9 cellular contexts compared by ENCODE assay signal in the genomic region with DNA sequence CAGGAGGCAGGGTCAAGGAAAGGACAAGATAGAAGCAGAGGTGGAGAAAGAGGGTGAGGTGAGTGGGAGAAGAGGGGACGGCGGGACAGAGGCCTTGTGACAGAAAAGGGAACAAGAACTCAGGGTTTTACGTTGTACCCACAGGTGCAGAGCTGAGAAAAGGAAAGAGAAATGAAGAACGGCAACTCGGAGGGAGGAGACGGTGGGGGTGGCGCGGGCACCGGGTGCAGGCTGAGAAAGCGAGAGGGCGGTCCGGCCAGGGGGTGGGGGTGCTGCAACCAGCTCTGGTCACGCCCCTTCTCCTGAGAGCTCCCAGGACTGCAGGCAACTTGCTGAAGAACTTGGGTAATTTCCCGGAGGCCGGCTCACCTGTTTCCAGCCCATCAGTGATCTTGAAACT.
DNase-seq lines count a peak whose midpoint lies in the region; ATAC-seq lines count a peak whose summit lies in the region.
"Had no signal": no experiment of that assay in that cellular context is flagged by ENCODE, and none has a peak within 500 bp of the region (broad histone marks: within the 10 kb centered on the region; RNA-seq: fewer than 3 reads in every experiment).

No MANE protein-coding gene starts in this region.

- peak overlapping the region in 3 of 11 experiments; percentile 12 to 40 (median 22); a peak in 4 of 22 replicates for H3K9ac ChIP-seq in BLaER1 treated with 17β-estradiol and CSF1 and Interleukin-3, amounts not matched to agents 10 nM and 100 nM

- peak overlapping the region; percentile 73 for H3K4me3 Mint-ChIP-seq in activated T-cell treated with anti-CD3 and anti-CD28 coated beads, Interleukin-2, amount 50 U/mL, for 4 hours
- H3K4me3 Mint-ChIP-seq: brain had no signal

- H3K9me3 Mint-ChIP-seq in activated T-cell treated with anti-CD3 and anti-CD28 coated beads, Interleukin-2, amount 50 U/mL, for 4 hours: no peaks in the 10 kb centered on the region

- peaks cover 62% of the 10 kb centered on the region for H3K4me1 Mint-ChIP-seq in activated T-cell treated with anti-CD3 and anti-CD28 coated beads, Interleukin-2, amount 50 U/mL, for 4 hours (ENCODE audit: low read depth)

- no peak overlapping the region for H3K27ac ChIP-seq in BLaER1 treated with 17β-estradiol and CSF1 and Interleukin-3, amounts not matched to agents 10 nM and 100 nM

- no peaks in the 10 kb centered on the region for H3K27me3 Mint-ChIP-seq in activated T-cell treated with anti-CD3 and anti-CD28 coated beads, Interleukin-2, amount 50 U/mL, for 4 hours (ENCODE audit: low read depth)

- peaks cover 0 to 11% (median 4%) of the 10 kb centered on the region in 11 experiments; a peak in 5 of 22 replicates for H3K36me3 ChIP-seq in BLaER1 treated with 17β-estradiol and CSF1 and Interleukin-3, amounts not matched to agents 10 nM and 100 nM

- H3K27me3 ChIP-seq in BLaER1 treated with 17β-estradiol and CSF1 and Interleukin-3, amounts not matched to agents 10 nM and 100 nM: peaks cover 0 to 32% (median 10%) of the 10 kb centered on the region in 11 experiments; a peak in 14 of 22 replicates

- H3K4me1 ChIP-seq in BLaER1 treated with 17β-estradiol and CSF1 and Interleukin-3, amounts not matched to agents 10 nM and 100 nM: peaks cover 31 to 46% (median 41%) of the 10 kb centered on the region in 10 experiments

- H3K4me3 ChIP-seq in BLaER1 treated with 17β-estradiol and CSF1 and Interleukin-3, amounts not matched to agents 10 nM and 100 nM: peak overlapping the region in 5 of 10 experiments; percentile 21 to 43 (median 28); a peak in 5 of 20 replicates

- DNase-seq in KG1 (lab: John Stamatoyannopoulos, UW) (peak; percentile 11), kidney glomerular epithelial cell (lab: John Stamatoyannopoulos, UW) (peak; percentile 1), COLO668 (lab: John Stamatoyannopoulos, UW; ENCODE audit: unreplicated experiment) (no peak), SK-N-DZ (ENCODE audit: low spot score) (no peak)
- DNase-seq in activated T-cell treated with anti-CD3 and anti-CD28 coated beads, Interleukin-2, amount 50 U/mL, for 4 hours: peak; percentile 78
- peak; percentile 75 to 85 for DNase-seq in stimulated activated CD8-positive, alpha-beta memory T cell treated with anti-CD3 and anti-CD28 coated beads, Interleukin-2, amount 100 ng/mL, for 48 hours (ENCODE audit: low read depth in 2 of 2)

- ATAC-seq in GM21390 (IDR thresholded peaks at IDR 0.05; ENCODE audit: unreplicated experiment): peak; percentile 86
- peak; percentile 90 to 91 for ATAC-seq in activated T-cell treated with anti-CD3 and anti-CD28 coated beads, Interleukin-2, amount 50 U/mL, for 4 hours

- H3K4me2 ChIP-seq in BLaER1 treated with 17β-estradiol and CSF1 and Interleukin-3, amounts not matched to agents 10 nM and 100 nM: peak overlapping the region; percentile 81 to 93 (median 90)

- H3K9me3 ChIP-seq in BLaER1 treated with 17β-estradiol and CSF1 and Interleukin-3, amounts not matched to agents 10 nM and 100 nM (replicated peaks in 1 of 11): peaks cover 5 to 15% (median 10%) of the 10 kb centered on the region in 11 experiments; a peak in 19 of 22 replicates

- H3K36me3 Mint-ChIP-seq in activated T-cell treated with anti-CD3 and anti-CD28 coated beads, Interleukin-2, amount 50 U/mL, for 4 hours (ENCODE audit: insufficient read depth): peaks cover 26% of the 10 kb centered on the region
- H3K36me3 Mint-ChIP-seq: brain had no signal

- peaks cover 0 to 19% (median 0%) of the 10 kb centered on the region in 11 experiments; a peak in 4 of 22 replicates for H4K20me1 ChIP-seq in BLaER1 treated with 17β-estradiol and CSF1 and Interleukin-3, amounts not matched to agents 10 nM and 100 nM

Comparison
In these comparisons a context has a peak if more than half of its experiments do, and no peak if none do; other contexts are left out.
1. DNase-seq: peak in KG1 (single experiment), activated T-cell treated with anti-CD3 and anti-CD28 coated beads, Interleukin-2, amount 50 U/mL, for 4 hours (single experiment), kidney glomerular epithelial cell (single experiment) and stimulated activated CD8-positive, alpha-beta memory T cell treated with anti-CD3 and anti-CD28 coated beads, Interleukin-2, amount 100 ng/mL, for 48 hours (2 of 2); none in COLO668 (single experiment) and SK-N-DZ (single experiment).